Comparison of ENCODE assay signal across 20 cellular contexts in genomic region chr14:59728294-59728693, GRCh38.
DNase-seq lines count a peak whose midpoint lies in the region; TF ChIP-seq lines count a peak whose summit lies in the region.
"Had no signal": no experiment of that assay in that cellular context is flagged by ENCODE, and none has a peak within 500 bp of the region (broad histone marks: within the 10 kb centered on the region; RNA-seq: fewer than 3 reads in every experiment).

No MANE protein-coding gene starts in this region.

- TF ChIP-seq CTCF in WERI-Rb-1 (IDR thresholded peaks at IDR 0.05; ENCODE audit: low read depth, low read length), result no peak

- DNase-seq in D341Med (ENCODE audit: low spot score), result peak; percentile 48
- DNase-seq in NCI-H128 (lab: John Stamatoyannopoulos, UW; ENCODE audit: unreplicated experiment), result peak; percentile 10
- DNase-seq in NCI-H446 treated with DMSO at 0.1 percent for 48 hours (lab: John Stamatoyannopoulos, UW), result peak; percentile 14
- peak; percentile 37 for DNase-seq in WERI-Rb-1
- DNase-seq in activated T-cell treated with anti-CD3 and anti-CD28 coated beads, Interleukin-2, amount 50 U/mL, for 1 hour, result no peak
- no peak for DNase-seq in AML-193 (lab: John Stamatoyannopoulos, UW)
- no peak for DNase-seq in HCEC 1CT
- no peak for DNase-seq in putamen (ENCODE audit: low spot score)
- DNase-seq: ACHN; activated CD4-positive, alpha-beta T cell treated with anti-CD3 and anti-CD28 coated beads, Interleukin-2, amount 50 U/mL, for 4 hours; activated CD8-positive, alpha-beta memory T cell treated with anti-CD3 and anti-CD28 coated beads, Interleukin-2, amount 50 U/mL, for 48 hours; activated effector memory CD4-positive, alpha-beta T cell treated with Interleukin-2 at 50 U/mL for 16 hours; C1 segment of cervical spinal cord; effector memory CD4-positive, alpha-beta T cell; esophagus squamous epithelium; KBM-7; NCI-H226; right cardiac atrium; T-helper 17 cell had no signal

- H3K4me3 ChIP-seq in WERI-Rb-1 (ENCODE audit: low read depth, low read length), result no peak overlapping the region
- H3K4me3 ChIP-seq: esophagus squamous epithelium, vagina had no signal

- no peaks in the 10 kb centered on the region for H3K9me3 ChIP-seq in WERI-Rb-1 (ENCODE audit: severe bottlenecking)
- H3K9me3 ChIP-seq: esophagus squamous epithelium, vagina had no signal

- no peaks in the 10 kb centered on the region for H3K27me3 ChIP-seq in WERI-Rb-1 (ENCODE audit: insufficient read depth, low read depth, severe bottlenecking)
- H3K27me3 ChIP-seq: esophagus squamous epithelium, vagina had no signal

- no peak overlapping the region for H3K27ac ChIP-seq in WERI-Rb-1
- H3K27ac ChIP-seq: esophagus squamous epithelium, vagina had no signal

- H3K36me3 ChIP-seq in WERI-Rb-1, result 0 out of 2 replicates have a peak, but pooled peaks cover 2% of the 10 kb centered on the region
- H3K36me3 ChIP-seq: esophagus squamous epithelium, vagina had no signal

Comparison
In these comparisons a context has a peak if more than half of its experiments do, and no peak if none do; other contexts are left out.
1. DNase-seq: peak in D341Med (single experiment), NCI-H128 (single experiment), NCI-H446 treated with DMSO at 0.1 percent for 48 hours (single experiment) and WERI-Rb-1 (single experiment); none in activated T-cell treated with anti-CD3 and anti-CD28 coated beads, Interleukin-2, amount 50 U/mL, for 1 hour (single experiment), AML-193 (0 of 2), HCEC 1CT (single experiment) and putamen (single experiment).